In the genomic region with DNA sequence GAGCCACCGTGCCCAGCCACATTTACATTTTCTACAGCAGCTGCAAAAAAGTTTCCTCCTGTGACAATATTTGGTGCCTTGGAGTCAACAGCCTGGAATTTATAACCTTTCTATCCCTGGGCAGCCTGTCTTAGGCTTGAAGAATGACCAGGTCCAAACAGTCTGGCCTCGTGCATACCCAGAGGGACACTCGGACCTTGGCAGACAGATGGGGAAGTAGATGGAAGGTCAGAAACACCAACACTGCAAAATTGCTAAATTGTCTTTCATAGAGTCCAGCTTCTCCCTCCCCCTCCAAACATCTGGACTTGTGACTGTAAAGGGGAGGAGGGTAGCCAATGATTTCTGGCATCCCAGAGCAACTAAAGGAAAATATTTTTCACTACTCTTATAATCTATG, we compare ENCODE assay signal across 12 cellular contexts.
DNase-seq lines count a peak whose midpoint lies in the region; ATAC-seq and TF ChIP-seq lines count a peak whose summit lies in the region.
"Had no signal": no experiment of that assay in that cellular context is flagged by ENCODE, and none has a peak within 500 bp of the region (broad histone marks: within the 10 kb centered on the region; RNA-seq: fewer than 3 reads in every experiment).

No MANE protein-coding gene starts in this region.

- H3K27me3 ChIP-seq in GM23338 (ENCODE audit: insufficient read depth) = no peaks in the 10 kb centered on the region
- no peaks in the 10 kb centered on the region for H3K27me3 ChIP-seq in endodermal cell (ENCODE audit: control insufficient read depth, insufficient read depth, low read length, poor library complexity, severe bottlenecking)
- H3K27me3 ChIP-seq in left lung = no peaks in the 10 kb centered on the region

- peaks cover 4% of the 10 kb centered on the region for H4K20me1 ChIP-seq in GM23338 (replicated peaks; ENCODE audit: insufficient read depth)

- peaks cover 68% of the 10 kb centered on the region for H3K4me1 Mint-ChIP-seq in GM23338
- H3K4me1 Mint-ChIP-seq in endodermal cell = peaks cover 64% of the 10 kb centered on the region
- peaks cover 56% of the 10 kb centered on the region for H3K4me1 Mint-ChIP-seq in stimulated activated effector memory CD8-positive, alpha-beta T cell treated with anti-CD3 and anti-CD28 coated beads, Interleukin-12 subunit alpha, Interleukin-12 subunit beta, amount 100 ng/mL, for 72 hours

- H3K9me3 Mint-ChIP-seq in GM23338 (no peaks in the 10 kb centered on the region), endodermal cell (no peaks in the 10 kb centered on the region)
- no peaks in the 10 kb centered on the region for H3K9me3 Mint-ChIP-seq in stimulated activated effector memory CD8-positive, alpha-beta T cell treated with anti-CD3 and anti-CD28 coated beads, Interleukin-12 subunit alpha, Interleukin-12 subunit beta, amount 100 ng/mL, for 72 hours
- H3K9me3 Mint-ChIP-seq: activated T-cell treated with anti-CD3 and anti-CD28 coated beads, Interleukin-2, amount 50 U/mL, for 72 hours had no signal

- intact Hi-C loops in left lung (cut with DNase I) = no loop called here

- H3K4me2 ChIP-seq in GM23338 = peak overlapping the region; percentile 24; the same call in 1 of the 2 replicates

- no peak for ATAC-seq in GM23338
- ATAC-seq in left lung = peak; percentile 27
- ATAC-seq in stimulated activated effector memory CD8-positive, alpha-beta T cell treated with anti-CD3 and anti-CD28 coated beads, Interleukin-12 subunit alpha, Interleukin-12 subunit beta, amount 100 ng/mL, for 72 hours = no peak
- ATAC-seq in HG03565 (IDR thresholded peaks at IDR 0.05; ENCODE audit: unreplicated experiment) = no peak
- ATAC-seq: activated T-cell treated with anti-CD3 and anti-CD28 coated beads, Interleukin-2, amount 50 U/mL, for 72 hours; left colon had no signal

- H3K9me2 ChIP-seq in GM23338 (ENCODE audit: insufficient read depth) = no peaks in the 10 kb centered on the region

- no peak overlapping the region for H2AFZ ChIP-seq in GM23338

- H3K27ac Mint-ChIP-seq in GM23338 (no peak overlapping the region), endodermal cell (peak overlapping the region; percentile 67)
- peak overlapping the region; percentile 27 for H3K27ac Mint-ChIP-seq in stimulated activated effector memory CD8-positive, alpha-beta T cell treated with anti-CD3 and anti-CD28 coated beads, Interleukin-12 subunit alpha, Interleukin-12 subunit beta, amount 100 ng/mL, for 72 hours
- H3K27ac Mint-ChIP-seq: activated T-cell treated with anti-CD3 and anti-CD28 coated beads, Interleukin-2, amount 50 U/mL, for 72 hours had no signal

- no peak overlapping the region for H3K9ac ChIP-seq in endodermal cell (ENCODE audit: extremely low read depth, low read length, poor library complexity, severe bottlenecking)

- H3K4me3 Mint-ChIP-seq in GM23338 = no peak overlapping the region; the same call in 2 of the 3 replicates
- peak overlapping the region; percentile 17 for H3K4me3 Mint-ChIP-seq in endodermal cell
- H3K4me3 Mint-ChIP-seq in stimulated activated effector memory CD8-positive, alpha-beta T cell treated with anti-CD3 and anti-CD28 coated beads, Interleukin-12 subunit alpha, Interleukin-12 subunit beta, amount 100 ng/mL, for 72 hours = no peak overlapping the region
- H3K4me3 Mint-ChIP-seq: activated T-cell treated with anti-CD3 and anti-CD28 coated beads, Interleukin-2, amount 50 U/mL, for 72 hours had no signal

- WGBS in endodermal cell (ENCODE audit: insufficient coverage in 1 of 2, insufficient read length in 1 of 2), 2 experiments = 88% methylated on average over 3 of the region's 3 CpGs; no CpG with 5 or more reads in 1 of the 2 experiments

- peaks cover 34% of the 10 kb centered on the region for H3K36me3 Mint-ChIP-seq in GM23338 (ENCODE audit: low read depth)
- peaks cover 6% of the 10 kb centered on the region for H3K36me3 Mint-ChIP-seq in endodermal cell (ENCODE audit: low read depth)
- H3K36me3 Mint-ChIP-seq in stimulated activated effector memory CD8-positive, alpha-beta T cell treated with anti-CD3 and anti-CD28 coated beads, Interleukin-12 subunit alpha, Interleukin-12 subunit beta, amount 100 ng/mL, for 72 hours = peaks cover 13% of the 10 kb centered on the region

- DNase-seq in GM23338 (ENCODE audit: low spot score) = no peak
- DNase-seq in endodermal cell = no peak
- DNase-seq in left lung = no peak
- DNase-seq in stimulated activated effector memory CD8-positive, alpha-beta T cell treated with anti-CD3 and anti-CD28 coated beads, Interleukin-12 subunit alpha, Interleukin-12 subunit beta, amount 100 ng/mL, for 72 hours (ENCODE audit: low spot score in 2 of 2) = no peak
- DNase-seq in NCI-H1930 (lab: John Stamatoyannopoulos, UW) = no peak
- no peak for DNase-seq in DMS153 treated with DMSO at 0.1 percent for 48 hours (lab: John Stamatoyannopoulos, UW; ENCODE audit: unreplicated experiment)
- DNase-seq in effector CD4-positive, alpha-beta T cell = no peak
- DNase-seq: activated T-cell treated with anti-CD3 and anti-CD28 coated beads, Interleukin-2, amount 50 U/mL, for 72 hours; SHP77; T1000 had no signal

- peaks cover 68% of the 10 kb centered on the region for H3K4me1 ChIP-seq in GM23338 (ENCODE audit: insufficient read depth)
- peaks cover 34% of the 10 kb centered on the region for H3K4me1 ChIP-seq in endodermal cell (ENCODE audit: control insufficient read depth, insufficient read depth, low read length)
- H3K4me1 ChIP-seq in left lung = peaks cover 5 to 33% of the 10 kb centered on the region in 2 donors

- no peaks in the 10 kb centered on the region; the same call in 1 of the 2 replicates for H3F3A ChIP-seq in GM23338 (replicated peaks; ENCODE audit: low read depth)

- TF ChIP-seq CTCF in GM23338 (conservative IDR thresholded peaks at IDR 0.05; ENCODE audit: low read depth in 2 of 2) (no peak), endodermal cell (conservative IDR thresholded peaks at IDR 0.05) (no peak), left lung (IDR thresholded peaks at IDR 0.05) (no peak)

- H3K4me3 ChIP-seq in GM23338 (no peak overlapping the region), endodermal cell (ENCODE audit: low read length) (no peak overlapping the region), left lung (no peak overlapping the region)

- H3K79me2 ChIP-seq in GM23338 (replicated peaks; ENCODE audit: insufficient read depth) = peaks cover 99% of the 10 kb centered on the region

- H3K9me3 ChIP-seq in endodermal cell (ENCODE audit: control insufficient read depth, low read length) = no peaks in the 10 kb centered on the region
- H3K9me3 ChIP-seq in left lung = no peaks in the 10 kb centered on the region

- H3K36me3 ChIP-seq in GM23338 (ENCODE audit: insufficient read depth) (peaks cover 3% of the 10 kb centered on the region; the same call in 1 of the 2 replicates), endodermal cell (ENCODE audit: control insufficient read depth, insufficient read depth, low read length) (no peaks in the 10 kb centered on the region), left lung (no peaks in the 10 kb centered on the region)

- H3K27me3 Mint-ChIP-seq in GM23338 (ENCODE audit: insufficient read depth, low read depth, poor library complexity) (peaks cover 11% of the 10 kb centered on the region), endodermal cell (ENCODE audit: insufficient read depth) (no peaks in the 10 kb centered on the region)

- H3K27ac ChIP-seq in GM23338 (ENCODE audit: low read depth) = peak overlapping the region; percentile 77
- H3K27ac ChIP-seq in endodermal cell (ENCODE audit: low read depth, low read length) = no peak overlapping the region
- peak overlapping the region in 1 of 2 donors; percentile 0 for H3K27ac ChIP-seq in left lung

TF ChIP-seq in GM23338, 12 proteins besides CTCF, POLR2A, EP300 and RAD21:
- TF ChIP-seq NANOG (IDR thresholded peaks at IDR 0.05; ENCODE audit: borderline replicate concordance) = no peak
- TF ChIP-seq ZNF331 (CRISPR knock-in tag; IDR thresholded peaks at IDR 0.05; ENCODE audit: low read depth) = no peak
